In the genomic region with DNA sequence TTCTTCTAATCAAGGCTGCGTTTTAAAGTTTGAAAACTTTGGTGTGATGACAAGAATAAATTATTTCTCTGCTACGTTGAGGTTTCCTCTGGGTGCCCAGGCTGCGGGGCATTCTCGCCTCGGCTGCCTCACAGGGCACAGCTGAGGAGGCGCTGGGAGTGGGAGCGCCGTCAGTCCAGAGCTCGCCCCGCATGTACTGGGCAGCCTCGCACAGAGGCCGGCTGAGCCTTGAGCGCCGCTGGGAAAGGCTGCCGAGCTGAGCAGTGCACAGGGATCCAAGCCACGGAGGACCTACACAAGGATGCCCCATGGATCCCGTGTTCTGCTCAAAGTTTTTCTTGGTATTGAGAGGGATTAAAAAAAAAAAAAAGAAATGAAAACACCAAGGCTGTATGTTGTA, we compare ENCODE assay signal across 24 cellular contexts. TPM values are rescaled to one million over a fixed set of nuclear protein-coding genes. Genes with fewer than 3 reads are reported as not detected.
"Had no signal": no experiment of that assay in that cellular context is flagged by ENCODE, and none has a peak within 500 bp of the region (broad histone marks: within the 10 kb centered on the region; RNA-seq: fewer than 3 reads in every experiment).

No MANE protein-coding gene starts in this region.

- H3K4me1 Mint-ChIP-seq: activated B cell treated with CpG ODN at 0.5 μM for 24 hours; activated T-helper 17 cell treated with anti-CD3 and anti-CD28 coated beads, Interleukin-2, amount 50 U/mL, for 72 hours; memory B cell; naive B cell; stimulated activated naive B cell treated with anti-CD40 and anti-IgM and Interleukin-4, amounts not matched to agents 10 μg/mL and 1 μg/mL and 100 μg/mL, for 72 hours had no signal

- H3K36me3 Mint-ChIP-seq: activated CD4-positive, alpha-beta memory T cell treated with anti-CD3 and anti-CD28 coated beads for 36 hours; memory B cell; naive B cell; stimulated activated naive B cell treated with anti-CD40 and anti-IgM and Interleukin-4, amounts not matched to agents 10 μg/mL and 1 μg/mL and 100 μg/mL, for 72 hours; T-cell had no signal

- H3K36me3 ChIP-seq: ascending aorta, esophagus muscularis mucosa, gastroesophageal sphincter, heart right ventricle, spleen, tibial nerve, uterus had no signal

- DNase-seq: activated B cell treated with CpG ODN at 0.5 μM for 24 hours; activated CD4-positive, alpha-beta memory T cell treated with anti-CD3 and anti-CD28 coated beads for 36 hours; activated CD4-positive, alpha-beta T cell treated with anti-CD3 and anti-CD28 coated beads for 4 hours; activated naive CD4-positive, alpha-beta T cell treated with Interleukin-2 at 50 U/mL for 16 hours; activated T-cell treated with anti-CD3 and anti-CD28 coated beads for 4 hours; dermis blood vessel endothelial cell; effector memory CD4-positive, alpha-beta T cell; heart right ventricle; kidney glomerular epithelial cell; mucosa of descending colon; naive B cell; spleen; stimulated activated CD4-positive, alpha-beta T cell treated with anti-CD3 and anti-CD28 coated beads, Interleukin-4, amount 100 ng/mL, for 4 hours; stimulated activated naive B cell treated with anti-CD40 and anti-IgM and Interleukin-4, amounts not matched to agents 10 μg/mL and 1 μg/mL and 100 μg/mL, for 72 hours; T-cell; uterus had no signal

- H3K27ac Mint-ChIP-seq: activated B cell treated with CpG ODN at 0.5 μM for 24 hours; activated CD4-positive, alpha-beta memory T cell treated with anti-CD3 and anti-CD28 coated beads for 36 hours; activated T-helper 17 cell treated with anti-CD3 and anti-CD28 coated beads, Interleukin-2, amount 50 U/mL, for 72 hours; memory B cell; naive B cell; stimulated activated naive B cell treated with anti-CD40 and anti-IgM and Interleukin-4, amounts not matched to agents 10 μg/mL and 1 μg/mL and 100 μg/mL, for 72 hours; T-cell had no signal

- H3K4me1 ChIP-seq: ascending aorta, esophagus muscularis mucosa, gastroesophageal sphincter, heart right ventricle, spleen, tibial nerve, uterus had no signal

- FAIRE-seq: endothelial cell of umbilical vein had no signal

- H3K4me3 ChIP-seq: ascending aorta, esophagus muscularis mucosa, gastroesophageal sphincter, heart right ventricle, mucosa of descending colon, spleen, tibial nerve, uterus had no signal

- H3K4me3 Mint-ChIP-seq: activated B cell treated with CpG ODN at 0.5 μM for 24 hours; activated CD4-positive, alpha-beta memory T cell treated with anti-CD3 and anti-CD28 coated beads for 36 hours; activated T-helper 17 cell treated with anti-CD3 and anti-CD28 coated beads, Interleukin-2, amount 50 U/mL, for 72 hours; memory B cell; naive B cell; stimulated activated naive B cell treated with anti-CD40 and anti-IgM and Interleukin-4, amounts not matched to agents 10 μg/mL and 1 μg/mL and 100 μg/mL, for 72 hours; T-cell had no signal

- H3K27ac ChIP-seq: ascending aorta, esophagus muscularis mucosa, gastroesophageal sphincter, heart right ventricle, spleen, tibial nerve, uterus had no signal

- H3K27me3 ChIP-seq: ascending aorta had no signal

- H3K9me3 ChIP-seq: ascending aorta, esophagus muscularis mucosa, gastroesophageal sphincter, heart right ventricle, mucosa of descending colon, spleen, tibial nerve, uterus had no signal

- H3K9me3 Mint-ChIP-seq: activated B cell treated with CpG ODN at 0.5 μM for 24 hours; activated CD4-positive, alpha-beta memory T cell treated with anti-CD3 and anti-CD28 coated beads for 36 hours; activated T-helper 17 cell treated with anti-CD3 and anti-CD28 coated beads, Interleukin-2, amount 50 U/mL, for 72 hours; memory B cell; stimulated activated naive B cell treated with anti-CD40 and anti-IgM and Interleukin-4, amounts not matched to agents 10 μg/mL and 1 μg/mL and 100 μg/mL, for 72 hours; T-cell had no signal

- ATAC-seq: activated T-helper 17 cell treated with anti-CD3 and anti-CD28 coated beads, Interleukin-2, amount 50 U/mL, for 72 hours; gastroesophageal sphincter; heart right ventricle; mucosa of descending colon; stimulated activated naive B cell treated with anti-CD40 and anti-IgM and Interleukin-4, amounts not matched to agents 10 μg/mL and 1 μg/mL and 100 μg/mL, for 72 hours; T-cell had no signal

RNA-seq across cellular contexts. Expression of gene RFX4, which starts 11.6 kb away (rescaled TPM):
- total RNA-seq: activated B cell treated with CpG ODN at 0.5 μM for 24 hours; activated CD4-positive, alpha-beta memory T cell treated with anti-CD3 and anti-CD28 coated beads for 36 hours; activated T-helper 17 cell treated with anti-CD3 and anti-CD28 coated beads, Interleukin-2, amount 50 U/mL, for 72 hours; ascending aorta; dermis blood vessel endothelial cell; endothelial cell of umbilical vein; esophagus muscularis mucosa; gastroesophageal sphincter; liver; mucosa of descending colon; spleen; T-cell; tibial nerve; uterus had no signal
- polyA plus RNA-seq: endothelial cell of umbilical vein, liver, spleen had no signal
